Comparison of ENCODE assay signal across 14 cellular contexts in genomic region chr1:60825593-60825992, GRCh38.
A peak's percentile ranks its signal among the peaks of the same experiment; 100 is the strongest.
DNase-seq lines count a peak whose midpoint lies in the region; ATAC-seq, FAIRE-seq and TF ChIP-seq lines count a peak whose summit lies in the region.
"Had no signal": no experiment of that assay in that cellular context is flagged by ENCODE, and none has a peak within 500 bp of the region (broad histone marks: within the 10 kb centered on the region; RNA-seq: fewer than 3 reads in every experiment).

No MANE protein-coding gene starts in this region.

- no peak overlapping the region for H3K27ac Mint-ChIP-seq in HFFc6
- H3K27ac Mint-ChIP-seq: natural killer cell had no signal

- no peak for TF ChIP-seq POLR2A in tibial nerve (IDR thresholded peaks at IDR 0.05)

- DNase-seq in BE2C, result no peak
- no peak for DNase-seq in HFFc6
- peak; percentile 5 for DNase-seq in RKO (ENCODE audit: low spot score)
- DNase-seq in kidney, result peak; percentile 61
- DNase-seq in tibial nerve (ENCODE audit: low spot score in 2 of 2), result no peak
- no peak for DNase-seq in cerebellar cortex (ENCODE audit: low spot score)
- DNase-seq in Right ventricle myocardium inferior (ENCODE audit: missing footprints), result no peak
- no peak for DNase-seq in substantia nigra (lab: John Stamatoyannopoulos, UW)
- DNase-seq: activated CD4-positive, alpha-beta T cell treated with anti-CD3 and anti-CD28 coated beads, Interleukin-2, amount 50 U/mL, for 4 hours; natural killer cell had no signal

- H3K9me3 ChIP-seq in BE2C, result no peaks in the 10 kb centered on the region
- no peaks in the 10 kb centered on the region for H3K9me3 ChIP-seq in kidney (ENCODE audit: control insufficient read depth in 1 of 2, low read length in 2 of 2)
- H3K9me3 ChIP-seq in tibial nerve, result peaks cover 0 to 7% (median 0%) of the 10 kb centered on the region in 4 donors
- H3K9me3 ChIP-seq: vagina had no signal

- intact Hi-C loops in kidney (cut with DNase I) (no loop called here), Right ventricle myocardium inferior (cut with DNase I) (no loop called here)

- H3K4me1 ChIP-seq in BE2C (no peaks in the 10 kb centered on the region), kidney (ENCODE audit: control insufficient read depth in 1 of 2, insufficient read depth in 1 of 2, low read depth in 1 of 2, low read length in 2 of 2) (no peaks in the 10 kb centered on the region), tibial nerve (peaks cover 0 to 22% (median 0%) of the 10 kb centered on the region in 4 donors)
- H3K4me1 ChIP-seq: vagina had no signal

- no peaks in the 10 kb centered on the region for H3K36me3 ChIP-seq in BE2C
- no peaks in the 10 kb centered on the region for H3K36me3 ChIP-seq in kidney (ENCODE audit: control insufficient read depth in 1 of 2, insufficient read depth in 2 of 2, low read length in 2 of 2)
- no peaks in the 10 kb centered on the region for H3K36me3 ChIP-seq in tibial nerve
- H3K36me3 ChIP-seq: vagina had no signal

- no peaks in the 10 kb centered on the region for H3K4me1 Mint-ChIP-seq in HFFc6 (ENCODE audit: low read depth)
- H3K4me1 Mint-ChIP-seq: natural killer cell had no signal

- peaks cover 1% of the 10 kb centered on the region; the same call in 1 of the 2 replicates for H3K27me3 Mint-ChIP-seq in HFFc6 (ENCODE audit: insufficient read depth)

- ATAC-seq in Right ventricle myocardium inferior, result no peak
- ATAC-seq: natural killer cell had no signal

- no peak overlapping the region for H3K9ac ChIP-seq in kidney (ENCODE audit: low read length in 2 of 2)

- H3K4me3 ChIP-seq in BE2C (ENCODE audit: low read depth, low read length) (no peak overlapping the region), kidney (ENCODE audit: low read length in 2 of 2) (no peak overlapping the region), tibial nerve (no peak overlapping the region)
- H3K4me3 ChIP-seq: skin epidermis, vagina had no signal

- WGBS in tibial nerve, 2 donors, result 59 to 82% methylated on average over 1 of the region's 1 CpG

- no peak overlapping the region for H3K4me3 Mint-ChIP-seq in HFFc6
- H3K4me3 Mint-ChIP-seq: natural killer cell had no signal

- FAIRE-seq in kidney (lab: Jason Lieb, UNC), result no peak
- FAIRE-seq: bronchial epithelial cell, islet of Langerhans had no signal

- 0 out of 2 replicates have a peak, but pooled peaks have one; percentile 10 for TF ChIP-seq CTCF in BE2C (IDR thresholded peaks at IDR 0.05; ENCODE audit: low read depth, low read length)
- TF ChIP-seq CTCF in HFFc6 (IDR thresholded peaks at IDR 0.05), result 0 out of 2 replicates have a peak, but pooled peaks have one; percentile 7
- TF ChIP-seq CTCF in kidney (IDR thresholded peaks at IDR 0.05; ENCODE audit: borderline replicate concordance, extremely low read depth, insufficient read depth), result no peak
- TF ChIP-seq CTCF in tibial nerve (IDR thresholded peaks at IDR 0.05), result no peak

- no peaks in the 10 kb centered on the region for H3K36me3 Mint-ChIP-seq in HFFc6 (ENCODE audit: low read depth)
- H3K36me3 Mint-ChIP-seq: natural killer cell had no signal

- no peaks in the 10 kb centered on the region for H3K27me3 ChIP-seq in BE2C
- H3K27me3 ChIP-seq in tibial nerve, result no peaks in the 10 kb centered on the region
- H3K27me3 ChIP-seq: vagina had no signal

- no peak for TF ChIP-seq EP300 in tibial nerve (IDR thresholded peaks at IDR 0.05)

- H3K9me3 Mint-ChIP-seq in HFFc6, result peaks cover 27% of the 10 kb centered on the region
- H3K9me3 Mint-ChIP-seq: natural killer cell had no signal

- H3K27ac ChIP-seq in kidney (ENCODE audit: low read depth in 2 of 2, low read length in 2 of 2), result no peak overlapping the region
- peak overlapping the region in 2 of 4 donors; percentile 48 to 74 for H3K27ac ChIP-seq in tibial nerve
- H3K27ac ChIP-seq in substantia nigra (ENCODE audit: low read depth, low read length, poor library complexity, severe bottlenecking), result no peak overlapping the region
- H3K27ac ChIP-seq: skin epidermis, vagina had no signal

Comparison
In these comparisons a context has a peak if more than half of its experiments do, and no peak if none do; other contexts are left out.
1. DNase-seq: peak in RKO (single experiment) and kidney (single experiment); none in BE2C (single experiment), HFFc6 (single experiment), tibial nerve (0 of 2), cerebellar cortex (single experiment), Right ventricle myocardium inferior (single experiment) and substantia nigra (0 of 49).
2. CTCF ChIP-seq: peak in BE2C (single experiment) and HFFc6 (single experiment); none in kidney (single experiment) and tibial nerve (0 of 5).